ENCODE assay signal across 8 cellular contexts in genomic region chr6:30915591-30915946, GRCh38. TPM values are rescaled to one million over a fixed set of nuclear protein-coding genes. Genes with fewer than 3 reads are reported as not detected.
DNase-seq lines count a peak whose midpoint lies in the region; ATAC-seq, FAIRE-seq and TF ChIP-seq lines count a peak whose summit lies in the region.

No MANE protein-coding gene starts in this region.

- H3K4me1 ChIP-seq in Peyer's patch = peaks cover 3 to 17% (median 10%) of the 10 kb centered on the region in 4 donors
- peaks cover 22 to 31% of the 10 kb centered on the region in 2 donors for H3K4me1 ChIP-seq in kidney (ENCODE audit: control insufficient read depth in 1 of 2, insufficient read depth in 1 of 2, low read depth in 1 of 2, low read length in 2 of 2)
- H3K4me1 ChIP-seq in stomach = peaks cover 25 to 40% (median 30%) of the 10 kb centered on the region in 4 donors

- DNase-seq in DMS79 (lab: John Stamatoyannopoulos, UW) (peak; percentile 11), HuH-7.5 (ENCODE audit: low spot score) (peak; percentile 72), Peyer's patch (no peak), cardiac fibroblast (ENCODE audit: low read depth in 2 of 2) (peak; percentile 82 to 83), kidney (no peak), stomach (no peak)

- H3K36me3 ChIP-seq in Peyer's patch = peaks cover 0 to 36% (median 0%) of the 10 kb centered on the region in 3 donors
- peaks cover 8 to 21% of the 10 kb centered on the region in 2 donors for H3K36me3 ChIP-seq in kidney (ENCODE audit: control insufficient read depth in 1 of 2, insufficient read depth in 2 of 2, low read length in 2 of 2)
- peaks cover 30 to 68% (median 63%) of the 10 kb centered on the region in 4 donors for H3K36me3 ChIP-seq in stomach

- no peaks in the 10 kb centered on the region for H3K27me3 ChIP-seq in Peyer's patch
- no peaks in the 10 kb centered on the region for H3K27me3 ChIP-seq in stomach

- 16 to 34% (median 18%) methylated on average over 5 of the region's 5 CpGs for WGBS in stomach, 5 donors

- H3K9me3 ChIP-seq in Peyer's patch = no peaks in the 10 kb centered on the region
- no peaks in the 10 kb centered on the region for H3K9me3 ChIP-seq in kidney (ENCODE audit: control insufficient read depth in 1 of 2, low read length in 2 of 2)
- no peaks in the 10 kb centered on the region for H3K9me3 ChIP-seq in stomach

- no peak overlapping the region for H3K4me3 ChIP-seq in Peyer's patch
- H3K4me3 ChIP-seq in cardiac fibroblast (replicated peaks in 1 of 2; ENCODE audit: low read depth in 2 of 2, low read length in 2 of 2) = no peak overlapping the region
- no peak overlapping the region for H3K4me3 ChIP-seq in kidney (ENCODE audit: low read length in 2 of 2)
- H3K4me3 ChIP-seq in stomach = no peak overlapping the region

- ATAC-seq in GM19467 (IDR thresholded peaks at IDR 0.05; ENCODE audit: unreplicated experiment) = no peak
- no peak for ATAC-seq in GM19395 (IDR thresholded peaks at IDR 0.05; ENCODE audit: unreplicated experiment)

- TF ChIP-seq CTCF in Peyer's patch (IDR thresholded peaks at IDR 0.05) (peak in 5 of 6 experiments; percentile 33 to 81 (median 72)), cardiac fibroblast (IDR thresholded peaks at IDR 0.05; ENCODE audit: low read depth, low read length) (peak; percentile 75), kidney (IDR thresholded peaks at IDR 0.05; ENCODE audit: borderline replicate concordance, extremely low read depth, insufficient read depth) (peak; percentile 69), stomach (IDR thresholded peaks at IDR 0.05) (peak in 5 of 7 experiments; percentile 28 to 77 (median 57))

- no peak for TF ChIP-seq POLR2A in Peyer's patch (IDR thresholded peaks at IDR 0.05)
- no peak for TF ChIP-seq POLR2A in stomach (IDR thresholded peaks at IDR 0.05)

- peak overlapping the region in 3 of 4 donors; percentile 88 to 94 (median 92) for H3K27ac ChIP-seq in Peyer's patch
- no peak overlapping the region for H3K27ac ChIP-seq in kidney (ENCODE audit: low read depth in 2 of 2, low read length in 2 of 2)
- peak overlapping the region in 4 of 5 donors; percentile 54 to 95 (median 90) for H3K27ac ChIP-seq in stomach

- intact Hi-C loops in kidney (cut with DNase I) = loop anchor here (10.0 kb wide), 1 partner anchor 159 kb away; no protein-coding TSS in a partner anchor
- intact Hi-C loops in stomach (cut with DNase I; ENCODE audit: low total_unique reads) = no loop called here

- H3K9ac ChIP-seq in kidney (ENCODE audit: low read length in 2 of 2) = peak overlapping the region in 1 of 2 donors; percentile 94

- no peak for TF ChIP-seq EP300 in stomach (IDR thresholded peaks at IDR 0.05)

- FAIRE-seq in kidney (lab: Jason Lieb, UNC) = no peak

RNA-seq across cellular contexts. Expression of gene VARS2, which starts 1.5 kb away (rescaled TPM):
- 10 to 100 TPM; 24.2 to 40.0 (median 31.1) TPM for total RNA-seq in Peyer's patch
- 34.5 TPM for total RNA-seq in kidney
- polyA plus RNA-seq in kidney (ENCODE audit: insufficient read depth, low read depth, low replicate concordance) = 30.4 TPM
- 10 to 100 TPM in 4 of 5 donors, 1 to 10 TPM in 1; 1.2 to 61.6 (median 22.7) TPM for total RNA-seq in stomach
- polyA plus RNA-seq in stomach = 10 to 100 TPM; 17.9 to 21.8 (median 18.5) TPM

RNA-seq across cellular contexts. Expression of gene GTF2H4, which starts 7.6 kb away (rescaled TPM):
- 10 to 100 TPM; 10.7 to 21.3 (median 17.0) TPM for total RNA-seq in Peyer's patch
- total RNA-seq in kidney = 39.3 TPM
- polyA plus RNA-seq in kidney (ENCODE audit: insufficient read depth, low read depth, low replicate concordance) = 20.9 TPM
- total RNA-seq in stomach = 10 to 100 TPM in 2 of 5 donors, 1 to 10 TPM in 3; 3.9 to 67.4 (median 8.1) TPM
- polyA plus RNA-seq in stomach = 10 to 100 TPM; 15.3 to 29.6 (median 17.6) TPM

RNA-seq across cellular contexts. Expression of gene SFTA2, which starts 16.4 kb away (rescaled TPM):
- total RNA-seq in Peyer's patch (not detected), kidney (30.5 TPM), stomach (10 to 100 TPM in 1 of 5 donors, 1 to 10 TPM in 1, not detected in 3; 2.8 to 15.2 TPM)
- polyA plus RNA-seq in kidney (ENCODE audit: insufficient read depth, low read depth, low replicate concordance) (7.4 TPM), stomach (10 to 100 TPM; 10.2 to 94.7 (median 44.1) TPM)

RNA-seq across cellular contexts. Expression of gene MUCL3, which starts 25.2 kb away (rescaled TPM):
- total RNA-seq in Peyer's patch = under 1 TPM in 1 of 4 donors, not detected in 3; 0.18 TPM
- 0.13 TPM for total RNA-seq in kidney
- polyA plus RNA-seq in kidney (ENCODE audit: insufficient read depth, low read depth, low replicate concordance) = not detected
- total RNA-seq in stomach = 100 to 1,000 TPM in 3 of 5 donors, 10 to 100 TPM in 1, under 1 TPM in 1; 0.87 to 346 (median 168) TPM
- polyA plus RNA-seq in stomach = 10 to 100 TPM; 17.5 to 83.3 (median 39.6) TPM

RNA-seq across cellular contexts. Expression of gene DDR1, which starts 31.2 kb away (rescaled TPM):
- 100 to 1,000 TPM in 3 of 4 donors, 10 to 100 TPM in 1; 70.1 to 166 (median 143) TPM for total RNA-seq in Peyer's patch
- 362 TPM for total RNA-seq in kidney
- polyA plus RNA-seq in kidney (ENCODE audit: insufficient read depth, low read depth, low replicate concordance) = 95.8 TPM
- total RNA-seq in stomach = 100 to 1,000 TPM in 3 of 5 donors, 10 to 100 TPM in 2; 51.3 to 144 (median 109) TPM
- polyA plus RNA-seq in stomach = 10 to 100 TPM; 17.6 to 88.7 (median 49.4) TPM

Comparison
In these comparisons a context has a peak if more than half of its experiments do, and no peak if none do; other contexts are left out.
1. DNase-seq: peak in DMS79 (single experiment), HuH-7.5 (single experiment) and cardiac fibroblast (2 of 2); none in Peyer's patch (0 of 3), kidney (single experiment) and stomach (single experiment).
2. H3K27ac ChIP-seq: peak in Peyer's patch (3 of 4) and stomach (4 of 5); none in kidney (0 of 2).
3. Peak in every context shown above with its lines, with median percentiles within 50 percentile points of each other: CTCF ChIP-seq.